Comparison of ENCODE assay signal across 1 cellular context in the genomic region with DNA sequence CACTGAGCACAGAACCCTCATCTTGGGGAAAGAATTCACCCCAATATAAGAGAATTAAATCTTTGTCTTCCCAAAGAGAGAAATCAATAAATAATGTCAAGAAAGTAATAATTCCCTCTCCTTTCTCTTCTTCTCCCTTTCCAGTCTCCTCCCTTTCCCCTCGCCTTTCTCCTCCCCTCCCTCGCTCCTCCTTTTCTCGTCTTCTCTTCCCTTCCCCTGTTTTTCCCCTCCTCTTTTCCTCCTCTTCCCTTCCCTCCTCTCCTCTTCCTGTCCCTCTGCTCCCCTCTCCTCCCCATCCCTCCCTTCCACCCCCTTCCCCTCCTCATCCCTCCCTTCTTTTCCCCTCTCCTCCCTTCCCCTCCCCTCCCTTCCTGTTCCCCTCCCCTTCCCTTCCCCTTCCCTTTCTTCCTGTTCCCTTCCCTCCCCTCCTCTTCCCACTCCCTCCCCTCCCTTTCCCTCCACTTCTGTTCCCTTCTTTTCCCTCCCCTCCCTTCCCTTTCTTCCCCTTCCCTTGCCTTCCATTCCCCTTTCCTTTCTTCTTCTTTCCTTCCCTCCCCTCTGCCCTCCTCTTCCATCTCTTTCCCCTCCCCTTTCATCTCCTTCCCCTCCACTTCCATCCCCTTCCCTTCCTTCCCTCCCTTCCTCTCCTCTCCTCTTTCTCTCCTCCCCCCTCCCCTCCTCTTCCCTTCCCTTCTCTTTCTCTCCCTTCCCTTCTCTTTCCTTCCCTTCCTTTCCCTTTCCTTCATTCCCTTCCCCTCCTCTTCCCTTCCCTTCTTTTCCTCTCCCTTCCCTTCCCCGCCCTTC.
TF ChIP-seq lines count a peak whose summit lies in the region.

No MANE protein-coding gene starts in this region.

TF ChIP-seq in HepG2, 621 proteins besides CTCF, POLR2A, EP300 and RAD21 (continued from another document):
- TF ChIP-seq, protein P1, sequence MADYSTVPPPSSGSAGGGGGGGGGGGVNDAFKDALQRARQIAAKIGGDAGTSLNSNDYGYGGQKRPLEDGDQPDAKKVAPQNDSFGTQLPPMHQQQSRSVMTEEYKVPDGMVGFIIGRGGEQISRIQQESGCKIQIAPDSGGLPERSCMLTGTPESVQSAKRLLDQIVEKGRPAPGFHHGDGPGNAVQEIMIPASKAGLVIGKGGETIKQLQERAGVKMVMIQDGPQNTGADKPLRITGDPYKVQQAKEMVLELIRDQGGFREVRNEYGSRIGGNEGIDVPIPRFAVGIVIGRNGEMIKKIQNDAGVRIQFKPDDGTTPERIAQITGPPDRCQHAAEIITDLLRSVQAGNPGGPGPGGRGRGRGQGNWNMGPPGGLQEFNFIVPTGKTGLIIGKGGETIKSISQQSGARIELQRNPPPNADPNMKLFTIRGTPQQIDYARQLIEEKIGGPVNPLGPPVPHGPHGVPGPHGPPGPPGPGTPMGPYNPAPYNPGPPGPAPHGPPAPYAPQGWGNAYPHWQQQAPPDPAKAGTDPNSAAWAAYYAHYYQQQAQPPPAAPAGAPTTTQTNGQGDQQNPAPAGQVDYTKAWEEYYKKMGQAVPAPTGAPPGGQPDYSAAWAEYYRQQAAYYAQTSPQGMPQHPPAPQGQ (CRISPR knock-in tag; IDR thresholded peaks at IDR 0.05; ENCODE audit: borderline replicate concordance) = no peak
- TF ChIP-seq IRX3 (CRISPR knock-in tag; IDR thresholded peaks at IDR 0.05; ENCODE audit: borderline replicate concordance, low read depth) (no peak), ZNF569 (CRISPR knock-in tag; IDR thresholded peaks at IDR 0.05; ENCODE audit: borderline replicate concordance) (no peak), NCOA5 (CRISPR knock-in tag; IDR thresholded peaks at IDR 0.05) (no peak), ZNF432 (CRISPR knock-in tag; IDR thresholded peaks at IDR 0.05; ENCODE audit: borderline replicate concordance) (no peak), ZSCAN22 (CRISPR knock-in tag; IDR thresholded peaks at IDR 0.05) (no peak), HNRNPK (IDR thresholded peaks at IDR 0.05; ENCODE audit: low read depth, low read length, poor library complexity, severe bottlenecking) (peak; percentile 89), KLF9 (CRISPR knock-in tag; IDR thresholded peaks at IDR 0.05; ENCODE audit: low read depth) (no peak), ARID2 (CRISPR knock-in tag; IDR thresholded peaks at IDR 0.05; ENCODE audit: borderline replicate concordance) (no peak), HNRNPL (IDR thresholded peaks at IDR 0.05; ENCODE audit: low read depth, low read length) (no peak), FOXK2 (IDR thresholded peaks at IDR 0.05) (0 out of 2 replicates have a peak, but pooled peaks have one; percentile 10), LCORL (IDR thresholded peaks at IDR 0.05) (0 out of 2 replicates have a peak, but pooled peaks have one; percentile 16), LCORL (CRISPR knock-in tag; IDR thresholded peaks at IDR 0.05) (no peak), ATM (IDR thresholded peaks at IDR 0.05; ENCODE audit: borderline replicate concordance) (peak; percentile 70; the same call in 1 of the 2 replicates), ZBTB7B (CRISPR knock-in tag; IDR thresholded peaks at IDR 0.05) (no peak), FOXA1 (IDR thresholded peaks at IDR 0.05) (peak; percentile 50; the same call in 1 of the 2 replicates), FOXA1 (CRISPR knock-in tag; IDR thresholded peaks at IDR 0.05) (no peak), TAF15 (IDR thresholded peaks at IDR 0.05; ENCODE audit: low read depth, low read length, poor library complexity, severe bottlenecking) (no peak), ZNF777 (CRISPR knock-in tag; IDR thresholded peaks at IDR 0.05) (no peak), RELA (CRISPR knock-in tag; IDR thresholded peaks at IDR 0.05) (no peak), IKZF1 (IDR thresholded peaks at IDR 0.05) (0 out of 2 replicates have a peak, but pooled peaks have one; percentile 45), PCBP1 (IDR thresholded peaks at IDR 0.05; ENCODE audit: borderline replicate concordance, low read depth, low read length) (peak; percentile 25; the same call in 1 of the 2 replicates), ZNF282 (IDR thresholded peaks at IDR 0.05; ENCODE audit: partially characterized antibody) (peak; percentile 73), ZNF816 (CRISPR knock-in tag; IDR thresholded peaks at IDR 0.05; ENCODE audit: borderline replicate concordance) (no peak), MIER2 (CRISPR knock-in tag; IDR thresholded peaks at IDR 0.05) (no peak), PCBP2 (optimal IDR thresholded peaks at IDR 0.05; ENCODE audit: low read depth, low read length, poor library complexity, severe bottlenecking) (peak; percentile 99), ZNF660 (CRISPR knock-in tag; IDR thresholded peaks at IDR 0.05; ENCODE audit: borderline replicate concordance, low read depth) (no peak), FOXP1 (IDR thresholded peaks at IDR 0.05) (peak; percentile 34; the same call in 1 of the 2 replicates), FOXP1 (CRISPR knock-in tag; IDR thresholded peaks at IDR 0.05) (no peak), MYNN (CRISPR knock-in tag; IDR thresholded peaks at IDR 0.05; ENCODE audit: low read depth) (no peak), PRPF4 (IDR thresholded peaks at IDR 0.05; ENCODE audit: low read depth, low read length, poor library complexity, severe bottlenecking) (no peak)
- TF ChIP-seq, protein P2, sequence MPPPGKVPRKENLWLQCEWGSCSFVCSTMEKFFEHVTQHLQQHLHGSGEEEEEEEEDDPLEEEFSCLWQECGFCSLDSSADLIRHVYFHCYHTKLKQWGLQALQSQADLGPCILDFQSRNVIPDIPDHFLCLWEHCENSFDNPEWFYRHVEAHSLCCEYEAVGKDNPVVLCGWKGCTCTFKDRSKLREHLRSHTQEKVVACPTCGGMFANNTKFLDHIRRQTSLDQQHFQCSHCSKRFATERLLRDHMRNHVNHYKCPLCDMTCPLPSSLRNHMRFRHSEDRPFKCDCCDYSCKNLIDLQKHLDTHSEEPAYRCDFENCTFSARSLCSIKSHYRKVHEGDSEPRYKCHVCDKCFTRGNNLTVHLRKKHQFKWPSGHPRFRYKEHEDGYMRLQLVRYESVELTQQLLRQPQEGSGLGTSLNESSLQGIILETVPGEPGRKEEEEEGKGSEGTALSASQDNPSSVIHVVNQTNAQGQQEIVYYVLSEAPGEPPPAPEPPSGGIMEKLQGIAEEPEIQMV (CRISPR knock-in tag; IDR thresholded peaks at IDR 0.05; ENCODE audit: low read depth) = no peak
- TF ChIP-seq, protein P3, sequence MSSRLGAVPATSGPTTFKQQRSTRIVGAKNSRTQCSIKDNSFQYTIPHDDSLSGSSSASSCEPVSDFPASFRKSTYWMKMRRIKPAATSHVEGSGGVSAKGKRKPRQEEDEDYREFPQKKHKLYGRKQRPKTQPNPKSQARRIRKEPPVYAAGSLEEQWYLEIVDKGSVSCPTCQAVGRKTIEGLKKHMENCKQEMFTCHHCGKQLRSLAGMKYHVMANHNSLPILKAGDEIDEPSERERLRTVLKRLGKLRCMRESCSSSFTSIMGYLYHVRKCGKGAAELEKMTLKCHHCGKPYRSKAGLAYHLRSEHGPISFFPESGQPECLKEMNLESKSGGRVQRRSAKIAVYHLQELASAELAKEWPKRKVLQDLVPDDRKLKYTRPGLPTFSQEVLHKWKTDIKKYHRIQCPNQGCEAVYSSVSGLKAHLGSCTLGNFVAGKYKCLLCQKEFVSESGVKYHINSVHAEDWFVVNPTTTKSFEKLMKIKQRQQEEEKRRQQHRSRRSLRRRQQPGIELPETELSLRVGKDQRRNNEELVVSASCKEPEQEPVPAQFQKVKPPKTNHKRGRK (CRISPR knock-in tag; IDR thresholded peaks at IDR 0.05) = peak; percentile 63; the same call in 1 of the 2 replicates
- TF ChIP-seq, protein P4, sequence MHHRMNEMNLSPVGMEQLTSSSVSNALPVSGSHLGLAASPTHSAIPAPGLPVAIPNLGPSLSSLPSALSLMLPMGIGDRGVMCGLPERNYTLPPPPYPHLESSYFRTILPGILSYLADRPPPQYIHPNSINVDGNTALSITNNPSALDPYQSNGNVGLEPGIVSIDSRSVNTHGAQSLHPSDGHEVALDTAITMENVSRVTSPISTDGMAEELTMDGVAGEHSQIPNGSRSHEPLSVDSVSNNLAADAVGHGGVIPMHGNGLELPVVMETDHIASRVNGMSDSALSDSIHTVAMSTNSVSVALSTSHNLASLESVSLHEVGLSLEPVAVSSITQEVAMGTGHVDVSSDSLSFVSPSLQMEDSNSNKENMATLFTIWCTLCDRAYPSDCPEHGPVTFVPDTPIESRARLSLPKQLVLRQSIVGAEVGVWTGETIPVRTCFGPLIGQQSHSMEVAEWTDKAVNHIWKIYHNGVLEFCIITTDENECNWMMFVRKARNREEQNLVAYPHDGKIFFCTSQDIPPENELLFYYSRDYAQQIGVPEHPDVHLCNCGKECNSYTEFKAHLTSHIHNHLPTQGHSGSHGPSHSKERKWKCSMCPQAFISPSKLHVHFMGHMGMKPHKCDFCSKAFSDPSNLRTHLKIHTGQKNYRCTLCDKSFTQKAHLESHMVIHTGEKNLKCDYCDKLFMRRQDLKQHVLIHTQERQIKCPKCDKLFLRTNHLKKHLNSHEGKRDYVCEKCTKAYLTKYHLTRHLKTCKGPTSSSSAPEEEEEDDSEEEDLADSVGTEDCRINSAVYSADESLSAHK (CRISPR knock-in tag; IDR thresholded peaks at IDR 0.05; ENCODE audit: borderline replicate concordance) = no peak
- TF ChIP-seq, protein P5, sequence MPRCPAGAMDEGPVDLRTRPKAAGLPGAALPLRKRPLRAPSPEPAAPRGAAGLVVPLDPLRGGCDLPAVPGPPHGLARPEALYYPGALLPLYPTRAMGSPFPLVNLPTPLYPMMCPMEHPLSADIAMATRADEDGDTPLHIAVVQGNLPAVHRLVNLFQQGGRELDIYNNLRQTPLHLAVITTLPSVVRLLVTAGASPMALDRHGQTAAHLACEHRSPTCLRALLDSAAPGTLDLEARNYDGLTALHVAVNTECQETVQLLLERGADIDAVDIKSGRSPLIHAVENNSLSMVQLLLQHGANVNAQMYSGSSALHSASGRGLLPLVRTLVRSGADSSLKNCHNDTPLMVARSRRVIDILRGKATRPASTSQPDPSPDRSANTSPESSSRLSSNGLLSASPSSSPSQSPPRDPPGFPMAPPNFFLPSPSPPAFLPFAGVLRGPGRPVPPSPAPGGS (CRISPR knock-in tag; IDR thresholded peaks at IDR 0.05) = no peak
- TF ChIP-seq, protein P6, sequence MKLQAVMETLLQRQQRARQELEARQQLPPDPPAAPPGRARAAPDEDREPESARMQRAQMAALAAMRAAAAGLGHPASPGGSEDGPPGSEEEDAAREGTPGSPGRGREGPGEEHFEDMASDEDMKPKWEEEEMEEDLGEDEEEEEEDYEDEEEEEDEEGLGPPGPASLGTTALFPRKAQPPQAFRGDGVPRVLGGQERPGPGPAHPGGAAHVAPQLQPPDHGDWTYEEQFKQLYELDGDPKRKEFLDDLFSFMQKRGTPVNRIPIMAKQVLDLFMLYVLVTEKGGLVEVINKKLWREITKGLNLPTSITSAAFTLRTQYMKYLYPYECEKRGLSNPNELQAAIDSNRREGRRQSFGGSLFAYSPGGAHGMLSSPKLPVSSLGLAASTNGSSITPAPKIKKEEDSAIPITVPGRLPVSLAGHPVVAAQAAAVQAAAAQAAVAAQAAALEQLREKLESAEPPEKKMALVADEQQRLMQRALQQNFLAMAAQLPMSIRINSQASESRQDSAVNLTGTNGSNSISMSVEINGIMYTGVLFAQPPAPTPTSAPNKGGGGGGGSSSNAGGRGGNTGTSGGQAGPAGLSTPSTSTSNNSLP (IDR thresholded peaks at IDR 0.05; ENCODE audit: low read depth, low read length) = no peak
- TF ChIP-seq, protein P7, sequence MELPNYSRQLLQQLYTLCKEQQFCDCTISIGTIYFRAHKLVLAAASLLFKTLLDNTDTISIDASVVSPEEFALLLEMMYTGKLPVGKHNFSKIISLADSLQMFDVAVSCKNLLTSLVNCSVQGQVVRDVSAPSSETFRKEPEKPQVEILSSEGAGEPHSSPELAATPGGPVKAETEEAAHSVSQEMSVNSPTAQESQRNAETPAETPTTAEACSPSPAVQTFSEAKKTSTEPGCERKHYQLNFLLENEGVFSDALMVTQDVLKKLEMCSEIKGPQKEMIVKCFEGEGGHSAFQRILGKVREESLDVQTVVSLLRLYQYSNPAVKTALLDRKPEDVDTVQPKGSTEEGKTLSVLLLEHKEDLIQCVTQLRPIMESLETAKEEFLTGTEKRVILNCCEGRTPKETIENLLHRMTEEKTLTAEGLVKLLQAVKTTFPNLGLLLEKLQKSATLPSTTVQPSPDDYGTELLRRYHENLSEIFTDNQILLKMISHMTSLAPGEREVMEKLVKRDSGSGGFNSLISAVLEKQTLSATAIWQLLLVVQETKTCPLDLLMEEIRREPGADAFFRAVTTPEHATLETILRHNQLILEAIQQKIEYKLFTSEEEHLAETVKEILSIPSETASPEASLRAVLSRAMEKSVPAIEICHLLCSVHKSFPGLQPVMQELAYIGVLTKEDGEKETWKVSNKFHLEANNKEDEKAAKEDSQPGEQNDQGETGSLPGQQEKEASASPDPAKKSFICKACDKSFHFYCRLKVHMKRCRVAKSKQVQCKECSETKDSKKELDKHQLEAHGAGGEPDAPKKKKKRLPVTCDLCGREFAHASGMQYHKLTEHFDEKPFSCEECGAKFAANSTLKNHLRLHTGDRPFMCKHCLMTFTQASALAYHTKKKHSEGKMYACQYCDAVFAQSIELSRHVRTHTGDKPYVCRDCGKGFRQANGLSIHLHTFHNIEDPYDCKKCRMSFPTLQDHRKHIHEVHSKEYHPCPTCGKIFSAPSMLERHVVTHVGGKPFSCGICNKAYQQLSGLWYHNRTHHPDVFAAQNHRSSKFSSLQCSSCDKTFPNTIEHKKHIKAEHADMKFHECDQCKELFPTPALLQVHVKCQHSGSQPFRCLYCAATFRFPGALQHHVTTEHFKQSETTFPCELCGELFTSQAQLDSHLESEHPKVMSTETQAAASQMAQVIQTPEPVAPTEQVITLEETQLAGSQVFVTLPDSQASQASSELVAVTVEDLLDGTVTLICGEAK (IDR thresholded peaks at IDR 0.05) = 0 out of 2 replicates have a peak, but pooled peaks have one; percentile 2
- TF ChIP-seq, protein P7 (CRISPR knock-in tag; IDR thresholded peaks at IDR 0.05) = no peak
